In the genomic region with DNA sequence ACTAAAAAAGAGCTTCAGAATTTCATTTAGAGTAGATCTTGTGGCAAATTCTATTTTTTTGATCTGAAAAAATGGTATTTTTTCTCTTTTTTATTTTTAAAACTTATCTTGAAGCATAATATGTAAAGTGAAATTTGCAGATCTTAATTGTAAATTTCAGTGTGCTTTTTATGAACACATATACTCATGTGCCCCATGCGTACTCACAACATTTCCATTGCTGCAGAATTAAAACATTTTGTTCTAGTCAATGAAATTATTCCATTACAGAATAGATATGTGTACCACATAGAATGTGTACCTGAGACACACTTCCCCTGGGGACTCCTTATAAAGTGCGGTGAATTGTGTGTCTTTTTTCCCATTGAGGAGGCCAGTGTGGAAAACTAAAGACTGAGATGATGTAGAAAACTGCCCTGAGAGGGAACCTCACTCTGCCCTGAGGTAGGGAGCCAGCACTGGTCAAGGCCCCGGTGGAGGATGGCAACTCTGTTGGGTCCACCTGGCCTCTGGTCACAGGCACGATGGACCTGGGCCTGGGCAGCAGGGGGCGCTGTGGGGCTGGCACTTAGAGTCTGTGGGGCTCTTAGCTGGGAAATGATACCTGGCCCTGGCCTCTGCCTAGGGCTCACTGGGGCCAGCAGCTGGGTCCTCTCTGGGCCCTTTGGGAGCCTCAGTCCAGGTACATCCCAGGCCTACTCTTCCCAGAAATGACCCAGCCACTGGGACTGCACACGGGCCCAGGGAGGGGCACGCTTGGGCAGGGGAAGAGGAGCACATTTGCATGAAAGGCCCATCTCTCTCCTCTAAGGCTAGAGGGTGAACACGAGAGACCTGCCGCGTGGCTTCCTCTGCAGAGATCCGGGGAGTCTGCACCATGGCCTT, we compare ENCODE assay signal across 8 cellular contexts.
A peak's percentile ranks its signal among the peaks of the same experiment; 100 is the strongest.
DNase-seq lines count a peak whose midpoint lies in the region; ATAC-seq and TF ChIP-seq lines count a peak whose summit lies in the region.

No MANE protein-coding gene starts in this region.

- no peak overlapping the region for H2AFZ ChIP-seq in PC-3 (ENCODE audit: low read length)

- peak; percentile 68 for ATAC-seq in GM21786 (IDR thresholded peaks at IDR 0.05; ENCODE audit: unreplicated experiment)
- ATAC-seq in PC-3 = peak; percentile 76
- ATAC-seq in HG03097 (IDR thresholded peaks at IDR 0.05; ENCODE audit: low FRiP score, unreplicated experiment) = no peak
- ATAC-seq in HG03457 (IDR thresholded peaks at IDR 0.05; ENCODE audit: unreplicated experiment) = no peak

- no peaks in the 10 kb centered on the region; a peak in 1 of 22 replicates for H3K9me3 ChIP-seq in BLaER1 treated with 17β-estradiol and CSF1 and Interleukin-3, amounts not matched to agents 10 nM and 100 nM (replicated peaks in 1 of 11)
- H3K9me3 ChIP-seq in PC-3 (ENCODE audit: low read length) = no peaks in the 10 kb centered on the region

- H3K27me3 Mint-ChIP-seq in activated naive CD8-positive, alpha-beta T cell treated with anti-CD3 and anti-CD28 coated beads for 36 hours = peaks cover 47% of the 10 kb centered on the region

- DNase-seq in PC-3 = peak; percentile 58
- DNase-seq in activated naive CD8-positive, alpha-beta T cell treated with anti-CD3 and anti-CD28 coated beads for 36 hours = peak; percentile 62
- DNase-seq in hypothalamus (lab: John Stamatoyannopoulos, UW) = peak in 33 of 51 donors; percentile 1 to 81 (median 23)
- DNase-seq in stimulated activated CD4-positive, alpha-beta T cell treated with anti-CD3 and anti-CD28 coated beads, Interleukin-12 subunit alpha, Interleukin-12 subunit beta, amount 100 ng/mL, for 24 hours (ENCODE audit: low read depth in 2 of 2) = peak; percentile 6 to 66

- H3F3A ChIP-seq in PC-3 (ENCODE audit: low read length, unreplicated experiment) = no peaks in the 10 kb centered on the region

- POLR2A ChIA-PET in PC-3 (lab: Charles Lee; ENCODE audit: unreplicated experiment) = no interaction called here

- intact Hi-C loops in PC-3 (cut with micrococcal nuclease) = no loop called here

- CTCF ChIA-PET in PC-3 (lab: Charles Lee) = no interaction called here

- H3K9me3 Mint-ChIP-seq in activated naive CD8-positive, alpha-beta T cell treated with anti-CD3 and anti-CD28 coated beads for 36 hours = no peaks in the 10 kb centered on the region

- H3K9ac ChIP-seq in BLaER1 treated with 17β-estradiol and CSF1 and Interleukin-3, amounts not matched to agents 10 nM and 100 nM = peak overlapping the region in 6 of 11 experiments; percentile 54 to 71 (median 68); a peak in 12 of 22 replicates
- H3K9ac ChIP-seq in PC-3 (ENCODE audit: low read length) = no peak overlapping the region

- H3K79me2 ChIP-seq in PC-3 (ENCODE audit: low read length) = no peaks in the 10 kb centered on the region

- no peaks in the 10 kb centered on the region for H3K9me2 ChIP-seq in PC-3 (replicated peaks; ENCODE audit: low read length)

- no peak overlapping the region for H3K27ac Mint-ChIP-seq in activated naive CD8-positive, alpha-beta T cell treated with anti-CD3 and anti-CD28 coated beads for 36 hours

- peak overlapping the region in 8 of 11 experiments; percentile 65 to 86 (median 81); a peak in 16 of 22 replicates for H3K27ac ChIP-seq in BLaER1 treated with 17β-estradiol and CSF1 and Interleukin-3, amounts not matched to agents 10 nM and 100 nM
- no peak overlapping the region for H3K27ac ChIP-seq in PC-3 (ENCODE audit: low read length)

- H3K36me3 Mint-ChIP-seq in activated naive CD8-positive, alpha-beta T cell treated with anti-CD3 and anti-CD28 coated beads for 36 hours = no peaks in the 10 kb centered on the region

- H3K27me3 ChIP-seq in BLaER1 treated with 17β-estradiol and CSF1 and Interleukin-3, amounts not matched to agents 10 nM and 100 nM = peaks cover 0 to 18% (median 10%) of the 10 kb centered on the region in 11 experiments; a peak in 13 of 22 replicates
- H3K27me3 ChIP-seq in PC-3 (ENCODE audit: low read length) = peaks cover 9% of the 10 kb centered on the region; the same call in 1 of the 2 replicates

- H3K4me1 ChIP-seq in BLaER1 treated with 17β-estradiol and CSF1 and Interleukin-3, amounts not matched to agents 10 nM and 100 nM = peaks cover 6 to 40% (median 33%) of the 10 kb centered on the region in 10 experiments; a peak in 18 of 20 replicates
- no peaks in the 10 kb centered on the region for H3K4me1 ChIP-seq in PC-3 (ENCODE audit: insufficient read depth, low read length)

- no peaks in the 10 kb centered on the region for H3K36me3 ChIP-seq in BLaER1 treated with 17β-estradiol and CSF1 and Interleukin-3, amounts not matched to agents 10 nM and 100 nM
- H3K36me3 ChIP-seq in PC-3 (ENCODE audit: low read depth, low read length) = no peaks in the 10 kb centered on the region

- no peak overlapping the region for H3K4me3 ChIP-seq in BLaER1 treated with 17β-estradiol and CSF1 and Interleukin-3, amounts not matched to agents 10 nM and 100 nM
- no peak overlapping the region for H3K4me3 ChIP-seq in PC-3 (ENCODE audit: low read length)

- no peak overlapping the region for H3K4me3 Mint-ChIP-seq in activated naive CD8-positive, alpha-beta T cell treated with anti-CD3 and anti-CD28 coated beads for 36 hours

- BruUV-seq in PC-3 (replicated peaks; lab: Mats Ljungman, UMichigan) = no TSS peak

- H4K20me1 ChIP-seq in BLaER1 treated with 17β-estradiol and CSF1 and Interleukin-3, amounts not matched to agents 10 nM and 100 nM = no peaks in the 10 kb centered on the region
- no peaks in the 10 kb centered on the region for H4K20me1 ChIP-seq in PC-3 (ENCODE audit: low read length)

- peak; percentile 80 for TF ChIP-seq CTCF in PC-3 (conservative IDR thresholded peaks at IDR 0.05; ENCODE audit: low read depth, low read length)

- H3K4me1 Mint-ChIP-seq in activated naive CD8-positive, alpha-beta T cell treated with anti-CD3 and anti-CD28 coated beads for 36 hours = no peaks in the 10 kb centered on the region

- H3K4me2 ChIP-seq in BLaER1 treated with 17β-estradiol and CSF1 and Interleukin-3, amounts not matched to agents 10 nM and 100 nM = peak overlapping the region in 8 of 11 experiments; percentile 60 to 76 (median 64); a peak in 16 of 22 replicates
- H3K4me2 ChIP-seq in PC-3 (ENCODE audit: low read length) = no peak overlapping the region

Comparison
In these comparisons a context has a peak if more than half of its experiments do, and no peak if none do; other contexts are left out.
1. ATAC-seq: peak in GM21786 (single experiment) and PC-3 (single experiment); none in HG03097 (single experiment) and HG03457 (single experiment).
2. Peak in every context shown above with its lines, with median percentiles within 50 percentile points of each other: DNase-seq.